ENCODE assay signal across 20 cellular contexts in genomic region chr17:70675070-70675590, GRCh38.
"Had no signal": no experiment of that assay in that cellular context is flagged by ENCODE, and none has a peak within 500 bp of the region (broad histone marks: within the 10 kb centered on the region; RNA-seq: fewer than 3 reads in every experiment).

No MANE protein-coding gene starts in this region.

- DNase-seq: effector memory CD8-positive, alpha-beta T cell; gastrocnemius medialis; immature natural killer cell; left lung; lower lobe of right lung; natural killer cell; occipital lobe; psoas muscle; retina; right lobe of liver; stimulated activated CD4-positive, alpha-beta T cell treated with anti-CD3 and anti-CD28 coated beads, Interleukin-4, amount 100 ng/mL, for 1 hour; stimulated activated CD8-positive, alpha-beta memory T cell treated with anti-CD3 and anti-CD28 coated beads, Interleukin-4, amount 100 ng/mL, for 48 hours; stimulated activated naive CD8-positive, alpha-beta T cell treated with anti-CD3 and anti-CD28 coated beads, Interleukin-15, Interleukin-2, amounts not matched to agents 100 U/mL and 50 U/mL, for 24 hours; tibial artery; upper lobe of right lung had no signal

- ATAC-seq: effector memory CD8-positive, alpha-beta T cell; gastrocnemius medialis; left lung; lower lobe of right lung; natural killer cell; psoas muscle; right lobe of liver; stimulated activated effector memory CD8-positive, alpha-beta T cell treated with anti-CD3 and anti-CD28 coated beads, Interleukin-12 subunit alpha, Interleukin-12 subunit beta, amount 100 ng/mL, for 72 hours; stimulated activated naive CD8-positive, alpha-beta T cell treated with anti-CD3 and anti-CD28 coated beads, Interleukin-15, Interleukin-2, amounts not matched to agents 100 U/mL and 50 U/mL, for 24 hours; upper lobe of right lung had no signal

- H3K9me3 ChIP-seq: esophagus muscularis mucosa, gastrocnemius medialis, left lung, lower lobe of right lung, psoas muscle, right lobe of liver, tibial artery, upper lobe of right lung, vagina had no signal

- FAIRE-seq: keratinocyte had no signal

- H3K4me1 ChIP-seq: esophagus muscularis mucosa, gastrocnemius medialis, left lung, lower lobe of right lung, psoas muscle, tibial artery, upper lobe of right lung, vagina had no signal

- H3K36me3 ChIP-seq: esophagus muscularis mucosa, gastrocnemius medialis, left lung, lower lobe of right lung, right lobe of liver, tibial artery, upper lobe of right lung, vagina had no signal

- H3K27me3 ChIP-seq: esophagus muscularis mucosa, gastrocnemius medialis, left lung, right lobe of liver, tibial artery, upper lobe of right lung, vagina had no signal

- H3K27ac ChIP-seq: epithelial cell of prostate, esophagus muscularis mucosa, gastrocnemius medialis, left lung, lower lobe of right lung, psoas muscle, right lobe of liver, tibial artery, upper lobe of right lung, vagina had no signal

- H3K4me3 ChIP-seq: esophagus muscularis mucosa, gastrocnemius medialis, left lung, lower lobe of right lung, psoas muscle, right lobe of liver, tibial artery, upper lobe of right lung, vagina had no signal
